ENCODE assay signal across 1 cellular context in genomic region chr10:102230861-102231356, GRCh38.
A peak's percentile ranks its signal among the peaks of the same experiment; 100 is the strongest.
TF ChIP-seq lines count a peak whose summit lies in the region.

No MANE protein-coding gene starts in this region.

TF ChIP-seq in HepG2, 621 proteins besides CTCF, POLR2A, EP300 and RAD21 (continued from another document and continues in another):
- TF ChIP-seq ZNF687 (CRISPR knock-in tag; IDR thresholded peaks at IDR 0.05) (peak; percentile 49), DNMT3B (CRISPR knock-in tag; conservative IDR thresholded peaks at IDR 0.05) (no peak), PBX2 (CRISPR knock-in tag; IDR thresholded peaks at IDR 0.05) (no peak), FOXP1 (IDR thresholded peaks at IDR 0.05) (no peak), FOXP1 (CRISPR knock-in tag; IDR thresholded peaks at IDR 0.05) (no peak), RFX3 (CRISPR knock-in tag; IDR thresholded peaks at IDR 0.05) (no peak), JUN (CRISPR knock-in tag; IDR thresholded peaks at IDR 0.05) (no peak), ZNF800 (CRISPR knock-in tag; IDR thresholded peaks at IDR 0.05) (peak; percentile 69), SIN3B (IDR thresholded peaks at IDR 0.05; ENCODE audit: low read length) (no peak), CHD4 (IDR thresholded peaks at IDR 0.05; ENCODE audit: borderline replicate concordance, low read length) (no peak), NR3C1 (CRISPR knock-in tag; IDR thresholded peaks at IDR 0.05) (no peak), KDM3A (CRISPR knock-in tag; IDR thresholded peaks at IDR 0.05; ENCODE audit: low read depth) (peak; percentile 30; the same call in 1 of the 2 replicates), TFE3 (CRISPR knock-in tag; IDR thresholded peaks at IDR 0.05) (no peak), ZNF383 (CRISPR knock-in tag; IDR thresholded peaks at IDR 0.05; ENCODE audit: borderline replicate concordance) (no peak), ZNF333 (CRISPR knock-in tag; IDR thresholded peaks at IDR 0.05; ENCODE audit: borderline replicate concordance) (no peak), CCAR2 (optimal IDR thresholded peaks at IDR 0.05; ENCODE audit: low read depth, low read length) (no peak), TAF15 (IDR thresholded peaks at IDR 0.05; ENCODE audit: low read depth, low read length, poor library complexity, severe bottlenecking) (no peak), ZNF768 (CRISPR knock-in tag; IDR thresholded peaks at IDR 0.05) (no peak), IRF9 (CRISPR knock-in tag; IDR thresholded peaks at IDR 0.05; ENCODE audit: borderline replicate concordance) (no peak), ZNF709 (CRISPR knock-in tag; IDR thresholded peaks at IDR 0.05) (no peak), NFKBIZ (CRISPR knock-in tag; IDR thresholded peaks at IDR 0.05) (no peak), KLF16 (CRISPR knock-in tag; IDR thresholded peaks at IDR 0.05) (no peak), ZNF674 (CRISPR knock-in tag; IDR thresholded peaks at IDR 0.05; ENCODE audit: low read depth) (no peak), RFX1 (IDR thresholded peaks at IDR 0.05) (no peak), TRIM24 (CRISPR knock-in tag; IDR thresholded peaks at IDR 0.05) (no peak), KDM5B (CRISPR knock-in tag; IDR thresholded peaks at IDR 0.05; ENCODE audit: borderline replicate concordance) (no peak), ZC3H4 (CRISPR knock-in tag; IDR thresholded peaks at IDR 0.05; ENCODE audit: borderline replicate concordance) (no peak), ZKSCAN5 (CRISPR knock-in tag; IDR thresholded peaks at IDR 0.05) (no peak), ZNF766 (CRISPR knock-in tag; IDR thresholded peaks at IDR 0.05; ENCODE audit: borderline replicate concordance) (no peak), MAX (IDR thresholded peaks at IDR 0.05) (0 out of 2 replicates have a peak, but pooled peaks have one; percentile 11), SIN3A (IDR thresholded peaks at IDR 0.05; ENCODE audit: borderline replicate concordance, low read depth, low read length) (no peak), ZNF501 (CRISPR knock-in tag; IDR thresholded peaks at IDR 0.05) (no peak), GPN1 (CRISPR knock-in tag; IDR thresholded peaks at IDR 0.05; ENCODE audit: borderline replicate concordance) (no peak), ZNF720 (CRISPR knock-in tag; IDR thresholded peaks at IDR 0.05) (no peak), ZNF280B (CRISPR knock-in tag; IDR thresholded peaks at IDR 0.05; ENCODE audit: borderline replicate concordance) (no peak), MZF1 (CRISPR knock-in tag; IDR thresholded peaks at IDR 0.05; ENCODE audit: borderline replicate concordance) (no peak), ZBTB14 (CRISPR knock-in tag; IDR thresholded peaks at IDR 0.05) (no peak), ZNF615 (CRISPR knock-in tag; IDR thresholded peaks at IDR 0.05; ENCODE audit: borderline replicate concordance) (no peak), SP5 (CRISPR knock-in tag; IDR thresholded peaks at IDR 0.05; ENCODE audit: borderline replicate concordance, low read depth) (no peak), EHMT2 (IDR thresholded peaks at IDR 0.05; ENCODE audit: borderline replicate concordance, low read depth, low read length) (no peak), STAG1 (CRISPR knock-in tag; IDR thresholded peaks at IDR 0.05) (peak; percentile 29), ZNF644 (CRISPR knock-in tag; IDR thresholded peaks at IDR 0.05; ENCODE audit: low read depth) (peak; percentile 62; the same call in 1 of the 2 replicates), ZNF441 (CRISPR knock-in tag; IDR thresholded peaks at IDR 0.05; ENCODE audit: borderline replicate concordance) (no peak), ZBTB37 (CRISPR knock-in tag; IDR thresholded peaks at IDR 0.05) (no peak), FOXP4 (CRISPR knock-in tag; IDR thresholded peaks at IDR 0.05) (no peak)
